ENCODE assay signal across 2 cellular contexts in genomic region chr3:125925727-125926126, GRCh38. TPM values are rescaled to one million over a fixed set of nuclear protein-coding genes. Genes with fewer than 3 reads are reported as not detected.
"Had no signal": no experiment of that assay in that cellular context is flagged by ENCODE, and none has a peak within 500 bp of the region (broad histone marks: within the 10 kb centered on the region; RNA-seq: fewer than 3 reads in every experiment).

No MANE protein-coding gene starts in this region.

RNA-seq across cellular contexts. Expression of gene ROPN1B, which starts 43.3 kb away (rescaled TPM):
- total RNA-seq: G401, GM12878 had no signal
